In genomic region chr3:195892105-195892354, GRCh38 we compare ENCODE assay signal across 13 cellular contexts. TPM values are rescaled to one million over a fixed set of nuclear protein-coding genes. Genes with fewer than 3 reads are reported as not detected.
A peak's percentile ranks its signal among the peaks of the same experiment; 100 is the strongest.
DNase-seq lines count a peak whose midpoint lies in the region; ATAC-seq and TF ChIP-seq lines count a peak whose summit lies in the region.
"Had no signal": no experiment of that assay in that cellular context is flagged by ENCODE, and none has a peak within 500 bp of the region (broad histone marks: within the 10 kb centered on the region; RNA-seq: fewer than 3 reads in every experiment).

No MANE protein-coding gene starts in this region.

- no peak overlapping the region for H3K27ac ChIP-seq in HUES64 (ENCODE audit: low read depth, low read length)
- H3K27ac ChIP-seq in cingulate gyrus (ENCODE audit: low read depth, low read length) = peak overlapping the region; percentile 69
- H3K27ac ChIP-seq in substantia nigra (ENCODE audit: low read depth, low read length, poor library complexity, severe bottlenecking) = peak overlapping the region; percentile 73

- H3K4me1 Mint-ChIP-seq in mesothelial cell of epicardium = peaks cover 37% of the 10 kb centered on the region

- no peak for DNase-seq in mesothelial cell of epicardium (ENCODE audit: low spot score in 2 of 2, unreplicated experiment in 2 of 2)
- DNase-seq in substantia nigra (lab: John Stamatoyannopoulos, UW) = no peak
- no peak for DNase-seq in hippocampal formation (lab: John Stamatoyannopoulos, UW)
- DNase-seq in EL = no peak
- DNase-seq: CD4-positive, alpha-beta memory T cell; glutamatergic neuron; MM.1S; small intestine had no signal

- no peaks in the 10 kb centered on the region for H3K36me3 Mint-ChIP-seq in mesothelial cell of epicardium
- H3K36me3 Mint-ChIP-seq: activated naive CD4-positive, alpha-beta T cell treated with anti-CD3 and anti-CD28 coated beads, Interleukin-2, amount 50 U/mL, for 24 hours had no signal

- no peak overlapping the region for H3K27ac Mint-ChIP-seq in mesothelial cell of epicardium
- H3K27ac Mint-ChIP-seq: activated naive CD4-positive, alpha-beta T cell treated with anti-CD3 and anti-CD28 coated beads, Interleukin-2, amount 50 U/mL, for 24 hours had no signal

- no peaks in the 10 kb centered on the region for H3K9me3 Mint-ChIP-seq in mesothelial cell of epicardium
- H3K9me3 Mint-ChIP-seq: activated naive CD4-positive, alpha-beta T cell treated with anti-CD3 and anti-CD28 coated beads, Interleukin-2, amount 50 U/mL, for 24 hours; CD4-positive, alpha-beta memory T cell had no signal

- 69% methylated on average over 9 of the region's 9 CpGs for WGBS in HUES64

- peaks cover 7% of the 10 kb centered on the region for H3K36me3 ChIP-seq in HUES64 (ENCODE audit: insufficient read depth, low read length)

- no peaks in the 10 kb centered on the region for H3K9me3 ChIP-seq in HUES64 (ENCODE audit: insufficient read depth, low read depth, low read length)

- H3K27me3 Mint-ChIP-seq in mesothelial cell of epicardium (ENCODE audit: low read depth) = no peaks in the 10 kb centered on the region
- H3K27me3 Mint-ChIP-seq: activated naive CD4-positive, alpha-beta T cell treated with anti-CD3 and anti-CD28 coated beads, Interleukin-2, amount 50 U/mL, for 24 hours; CD4-positive, alpha-beta memory T cell had no signal

- no peak overlapping the region for H3K9ac ChIP-seq in HUES64 (ENCODE audit: low read depth, low read length)

- peaks cover 34% of the 10 kb centered on the region for H3K4me1 ChIP-seq in HUES64 (ENCODE audit: insufficient read depth, low read length)

- H3K27me3 ChIP-seq in HUES64 (ENCODE audit: insufficient read depth, low read length) = no peaks in the 10 kb centered on the region

- ATAC-seq in HG03457 (IDR thresholded peaks at IDR 0.05; ENCODE audit: unreplicated experiment) (no peak), GM19455 (IDR thresholded peaks at IDR 0.05; ENCODE audit: unreplicated experiment) (no peak)

- TF ChIP-seq CTCF in mesothelial cell of epicardium (IDR thresholded peaks at IDR 0.05; ENCODE audit: unreplicated experiment) = no peak

- H3K4me3 Mint-ChIP-seq in mesothelial cell of epicardium = peak overlapping the region; percentile 15
- H3K4me3 Mint-ChIP-seq: activated naive CD4-positive, alpha-beta T cell treated with anti-CD3 and anti-CD28 coated beads, Interleukin-2, amount 50 U/mL, for 24 hours; CD4-positive, alpha-beta memory T cell had no signal

- H3K4me3 ChIP-seq in HUES64 (ENCODE audit: low read length) = peak overlapping the region; percentile 28; the same call in 1 of the 2 replicates

RNA-seq across cellular contexts. Expression of gene TNK2, which starts 16.3 kb away (rescaled TPM):
- 14.5 TPM for polyA plus RNA-seq in HUES64 (2013, experiment 1 of 2)
- polyA plus RNA-seq in HUES64 (2013, experiment 2 of 2) = 14.1 TPM
- total RNA-seq in mesothelial cell of epicardium = 45.8 to 49.1 TPM (median 47.6 TPM) in 3 replicates
